ENCODE assay signal across 8 cellular contexts in genomic region chr14:75981426-75981825, GRCh38. TPM values are rescaled to one million over a fixed set of nuclear protein-coding genes. Genes with fewer than 3 reads are reported as not detected.
DNase-seq lines count a peak whose midpoint lies in the region; ATAC-seq, FAIRE-seq and TF ChIP-seq lines count a peak whose summit lies in the region.

No MANE protein-coding gene starts in this region.

- no peak overlapping the region for H4K91ac ChIP-seq in H1 (replicated peaks; ENCODE audit: insufficient read length, low read length)

- TF ChIP-seq POLR2A in H1 (IDR thresholded peaks at IDR 0.05; ENCODE audit: control extremely low read depth in 1 of 2, low read depth in 2 of 2, low read length in 2 of 2): no peak

- TF ChIP-seq CTCF in H1 (IDR thresholded peaks at IDR 0.05; ENCODE audit: control extremely low read depth in 1 of 3, insufficient read depth in 1 of 3, low read depth in 1 of 3, low read length in 3 of 3): no peak

- H3K18ac ChIP-seq in H1 (ENCODE audit: extremely low read depth, low read length): no peak overlapping the region

- no peaks in the 10 kb centered on the region for H4K20me1 ChIP-seq in H1 (replicated peaks in 1 of 2; ENCODE audit: control insufficient read depth in 1 of 2, insufficient read depth in 2 of 2, low read length in 2 of 2)

- H3K9me3 Mint-ChIP-seq in naive thymus-derived CD8-positive, alpha-beta T cell: no peaks in the 10 kb centered on the region

- 5% methylated on average over 10 of the region's 10 CpGs; no CpG with 5 or more reads in 1 of the 2 experiments for WGBS in H1 (ENCODE audit: extremely low coverage in 1 of 2, insufficient coverage in 1 of 2, insufficient read length in 1 of 2, insufficient replicate concordance in 2 of 2, low coverage in 1 of 2, low lambda C conversion rate in 2 of 2, missing lambda C conversion rate in 1 of 2), 2 experiments
- WGBS in urinary bladder: 2% methylated on average over 10 of the region's 10 CpGs

- H4K5ac ChIP-seq in H1 (ENCODE audit: insufficient read length, low read depth, low read length): no peak overlapping the region

- H2AFZ ChIP-seq in H1 (ENCODE audit: low read length): 0 out of 2 replicates have a peak overlapping the region, but pooled peaks have one; percentile 60

- CTCF ChIA-PET in H1 (lab: Charles Lee; ENCODE audit: partially characterized antibody): interaction anchor here (0.5 to 20.1 kb wide), 17 partner anchors 11 to 587 kb away, joined by 3 to 261 read pairs (median 6); no protein-coding TSS in a partner anchor

- no peaks in the 10 kb centered on the region for H3K9me3 ChIP-seq in H1 (ENCODE audit: insufficient read depth in 2 of 2, low read depth in 1 of 2, low read length in 1 of 2)

- no peak overlapping the region for H2AK5ac ChIP-seq in H1 (ENCODE audit: low read depth, low read length)

- no peak overlapping the region for H2BK120ac ChIP-seq in H1 (replicated peaks; ENCODE audit: low read depth, low read length)

- no peaks in the 10 kb centered on the region for H3K36me3 Mint-ChIP-seq in naive thymus-derived CD8-positive, alpha-beta T cell

- H3K4me3 ChIP-seq in H1 (ENCODE audit: extremely low read depth in 1 of 4, insufficient read depth in 2 of 4, low read depth in 3 of 4, low read length in 4 of 4) (peak overlapping the region; percentile 47 to 89 (median 64)), urinary bladder (ENCODE audit: low read depth, low read length) (peak overlapping the region; percentile 71)

- H3K27ac ChIP-seq in H1 (ENCODE audit: low read depth, low read length): no peak overlapping the region
- H3K27ac ChIP-seq in urinary bladder (ENCODE audit: low read depth): peak overlapping the region; percentile 77

- TF ChIP-seq RAD21 in H1 (IDR thresholded peaks at IDR 0.05 in 1 of 2, conservative IDR thresholded peaks at IDR 0.05 in 1 of 2; ENCODE audit: low read depth in 2 of 2, low read length in 2 of 2): no peak

- in situ Hi-C loops in ACHN (cut with HindIII; ENCODE audit: low pct_ligation_motif_present, low pct_unique_long_range_greater_than_20kb, low sequenced_read_pairs): no loop called here

- POLR2A ChIA-PET in H1 (lab: Charles Lee; ENCODE audit: partially characterized antibody): interaction anchor here (0.6 kb wide), 1 partner anchor 48 kb away, joined by 3 read pairs; no protein-coding TSS in a partner anchor
- POLR2A ChIA-PET in naive thymus-derived CD8-positive, alpha-beta T cell (lab: Charles Lee): interaction anchor here (0.9 to 1.3 kb wide), 4 partner anchors 75 to 320 kb away, joined by 3 to 6 read pairs (median 3); partner anchors contain the start of gene TTLL5

- H3K36me3 ChIP-seq in H1 (ENCODE audit: control insufficient read depth in 2 of 4, insufficient read depth in 4 of 4, low read length in 3 of 4) (no peaks in the 10 kb centered on the region), urinary bladder (ENCODE audit: insufficient read depth) (no peaks in the 10 kb centered on the region)

- peaks cover 0 to 11% (median 2%) of the 10 kb centered on the region in 4 experiments; a peak in 6 of 7 replicates for H3K4me1 ChIP-seq in H1 (replicated peaks in 1 of 4; ENCODE audit: control insufficient read depth in 3 of 4, insufficient read depth in 4 of 4, low read length in 3 of 4)
- peaks cover 2% of the 10 kb centered on the region for H3K4me1 ChIP-seq in urinary bladder (ENCODE audit: insufficient read depth)

- peak overlapping the region; percentile 75 to 95 (median 88) for H3K4me3 Mint-ChIP-seq in naive thymus-derived CD8-positive, alpha-beta T cell

- H3K56ac ChIP-seq in H1 (replicated peaks; ENCODE audit: insufficient read length, low read depth, low read length): no peak overlapping the region

- TF ChIP-seq EP300 in H1 (IDR thresholded peaks at IDR 0.05; ENCODE audit: borderline replicate concordance in 1 of 2, low read depth in 2 of 2, low read length in 2 of 2): no peak

- H2BK20ac ChIP-seq in H1 (ENCODE audit: low read length): no peak overlapping the region

- H3K27ac Mint-ChIP-seq in naive thymus-derived CD8-positive, alpha-beta T cell: peak overlapping the region; percentile 89 to 97 (median 93)

- no peak overlapping the region for H3K4ac ChIP-seq in H1 (replicated peaks; ENCODE audit: insufficient read length, low read depth, low read length)

- no peak overlapping the region for H4K8ac ChIP-seq in H1 (ENCODE audit: extremely low read depth, insufficient read depth, low read length)

- peak overlapping the region; percentile 83 to 97 for H3K4me2 ChIP-seq in H1 (ENCODE audit: insufficient read depth in 1 of 2, low read depth in 2 of 2, low read length in 2 of 2)

- H3K23me2 ChIP-seq in H1 (ENCODE audit: low read depth, low read length): peaks cover 9% of the 10 kb centered on the region

- FAIRE-seq in H1 (lab: Jason Lieb, UNC): no peak

- no peak overlapping the region for H2BK12ac ChIP-seq in H1 (ENCODE audit: low read depth, low read length)

- peak overlapping the region in 2 of 4 experiments; percentile 12 to 41; a peak in 1 of 7 replicates for H3K9ac ChIP-seq in H1 (replicated peaks in 1 of 4; ENCODE audit: extremely low read depth in 1 of 4, low read depth in 3 of 4, low read length in 3 of 4)

- no peaks in the 10 kb centered on the region for H3K27me3 Mint-ChIP-seq in naive thymus-derived CD8-positive, alpha-beta T cell

- H3K23ac ChIP-seq in H1 (ENCODE audit: insufficient read length): no peak overlapping the region

- no peaks in the 10 kb centered on the region for H3K79me2 ChIP-seq in H1 (ENCODE audit: control insufficient read depth in 1 of 2, insufficient read depth in 2 of 2, low read length in 2 of 2)

- ATAC-seq in GM18511 (IDR thresholded peaks at IDR 0.05; ENCODE audit: unreplicated experiment) (peak; percentile 56), HG03378 (IDR thresholded peaks at IDR 0.05; ENCODE audit: unreplicated experiment) (peak; percentile 56), left colon (no peak)
- peak; percentile 9 to 31 for ATAC-seq in naive thymus-derived CD8-positive, alpha-beta T cell

- H3K79me1 ChIP-seq in H1 (ENCODE audit: low read depth, low read length): no peaks in the 10 kb centered on the region

- no peak overlapping the region for H2BK15ac ChIP-seq in H1 (ENCODE audit: low read length)

- peaks cover 0 to 26% (median 17%) of the 10 kb centered on the region in 4 experiments; a peak in 5 of 7 replicates for H3K27me3 ChIP-seq in H1 (replicated peaks in 1 of 4; ENCODE audit: control insufficient read depth in 3 of 4, extremely low read depth in 1 of 4, insufficient read depth in 3 of 4, low read length in 3 of 4)

- no peak overlapping the region for H2BK5ac ChIP-seq in H1 (ENCODE audit: low read depth, low read length)

- DNase-seq in ACHN (peak; percentile 6), SW480 (ENCODE audit: low spot score) (peak; percentile 42), H1 (ENCODE audit: low read depth in 1 of 2, low spot score in 2 of 2) (peak in 1 of 2 experiments; percentile 54), left colon (no peak)
- peak in 8 of 10 donors; percentile 14 to 65 (median 30) for DNase-seq in naive thymus-derived CD8-positive, alpha-beta T cell

- H3K4me1 Mint-ChIP-seq in naive thymus-derived CD8-positive, alpha-beta T cell: peaks cover 24 to 63% (median 52%) of the 10 kb centered on the region in 4 donors

- no peak overlapping the region for H3K14ac ChIP-seq in H1 (ENCODE audit: insufficient read length)

- intact Hi-C loops in left colon (cut with DNase I, micrococcal nuclease): loop anchor here in 1 of 2 donors (5.0 kb wide), 1 partner anchor 189 kb away; no protein-coding TSS in a partner anchor

TF ChIP-seq in H1, 55 proteins besides CTCF, POLR2A, EP300 and RAD21 (continues in another document):
- no peak for TF ChIP-seq SUZ12 (IDR thresholded peaks at IDR 0.05; ENCODE audit: low read length)
- no peak for TF ChIP-seq POU5F1 (IDR thresholded peaks at IDR 0.05; ENCODE audit: low read depth, low read length)
- no peak for TF ChIP-seq BACH1 (IDR thresholded peaks at IDR 0.05; ENCODE audit: low read length)
- TF ChIP-seq NRF1 (IDR thresholded peaks at IDR 0.05; ENCODE audit: low read depth, low read length): no peak
- TF ChIP-seq HDAC2 (IDR thresholded peaks at IDR 0.05; ENCODE audit: borderline replicate concordance in 1 of 2, low read depth in 2 of 2, low read length in 2 of 2): no peak
- no peak for TF ChIP-seq TAF7 (optimal IDR thresholded peaks at IDR 0.05; ENCODE audit: borderline replicate concordance, low read depth, low read length)

RNA-seq across cellular contexts. Expression of gene TGFB3, which starts 0.4 kb away (rescaled TPM):
- total RNA-seq in H1 (2021; fragmentation: NEBNext Ultra II Directional; extraction: Animal tissue kit (Norgen Biotek cat#: 25700)): 0.65 and 2.1 TPM in 2 replicates
- polyA plus RNA-seq in H1 (2011; rRNA removed) (0.86 and 1.5 TPM in 2 replicates), urinary bladder (58.0 TPM)
- polyA plus RNA-seq in H1 (2011; cell fraction: cytosol; rRNA removed): 0.67 TPM
- 1.9 TPM for polyA plus RNA-seq in H1 (2011; cell fraction: nucleus; rRNA removed)
- 0.93 to 1.5 TPM (median 1.2 TPM) in 4 replicates for polyA plus RNA-seq in H1 (2012, experiment 1 of 2)
- 0.16 TPM for polyA plus RNA-seq in H1 (2012, experiment 2 of 2)
- 0.87 TPM for polyA plus RNA-seq in H1 (2013, experiment 1 of 2)
- 0.77 TPM for polyA plus RNA-seq in H1 (2013, experiment 2 of 2)
- 0.98 and 3.1 TPM in 2 replicates for polyA minus RNA-seq in H1 (2011; rRNA and poly(A)+ RNA removed)
- not detected for polyA minus RNA-seq in H1 (2011; cell fraction: cytosol; rRNA and poly(A)+ RNA removed)
- 2.3 TPM for polyA minus RNA-seq in H1 (2011; cell fraction: nucleus; rRNA and poly(A)+ RNA removed)
- total RNA-seq in naive thymus-derived CD8-positive, alpha-beta T cell: 1 to 10 TPM; 9.1 to 9.6 TPM
- polyA plus RNA-seq in naive thymus-derived CD8-positive, alpha-beta T cell: under 1 TPM in 2 of 3 donors, not detected in 1; 0.30 to 0.68 TPM
- total RNA-seq in urinary bladder (90.7 TPM), left colon (1 to 10 TPM; 4.5 to 5.9 TPM)

RNA-seq across cellular contexts. Expression of gene IFT43, which starts 4.1 kb away (rescaled TPM):
- total RNA-seq in H1 (2021; fragmentation: NEBNext Ultra II Directional; extraction: Animal tissue kit (Norgen Biotek cat#: 25700)): 17.0 and 17.4 TPM in 2 replicates
- 20.8 and 21.7 TPM in 2 replicates for polyA plus RNA-seq in H1 (2011; rRNA removed)
- 27.6 TPM for polyA plus RNA-seq in H1 (2011; cell fraction: cytosol; rRNA removed)
- 32.3 TPM for polyA plus RNA-seq in H1 (2011; cell fraction: nucleus; rRNA removed)
- polyA plus RNA-seq in H1 (2012, experiment 1 of 2): 16.6 to 26.5 TPM (median 22.4 TPM) in 4 replicates
- polyA plus RNA-seq in H1 (2012, experiment 2 of 2): 17.9 TPM
- 14.0 TPM for polyA plus RNA-seq in H1 (2013, experiment 1 of 2)
- polyA plus RNA-seq in H1 (2013, experiment 2 of 2): 13.7 TPM
- polyA minus RNA-seq in H1 (2011; rRNA and poly(A)+ RNA removed): 9.7 and 12.5 TPM in 2 replicates
- 11.5 TPM for polyA minus RNA-seq in H1 (2011; cell fraction: cytosol; rRNA and poly(A)+ RNA removed)
- polyA minus RNA-seq in H1 (2011; cell fraction: nucleus; rRNA and poly(A)+ RNA removed): 27.3 TPM
- 10 to 100 TPM; 13.6 to 15.6 TPM for total RNA-seq in naive thymus-derived CD8-positive, alpha-beta T cell
- polyA plus RNA-seq in naive thymus-derived CD8-positive, alpha-beta T cell: 10 to 100 TPM; 15.0 to 27.1 (median 17.6) TPM
- total RNA-seq in urinary bladder: 31.2 TPM
- polyA plus RNA-seq in urinary bladder: 39.3 TPM
- 10 to 100 TPM; 25.9 to 27.3 TPM for total RNA-seq in left colon

Comparison
In these comparisons a context has a peak if more than half of its experiments do, and no peak if none do; other contexts are left out.
1. DNase-seq: peak in ACHN (single experiment), SW480 (single experiment) and naive thymus-derived CD8-positive, alpha-beta T cell (8 of 10); none in left colon (0 of 2).